ENCODE assay signal across 21 cellular contexts in the genomic region with DNA sequence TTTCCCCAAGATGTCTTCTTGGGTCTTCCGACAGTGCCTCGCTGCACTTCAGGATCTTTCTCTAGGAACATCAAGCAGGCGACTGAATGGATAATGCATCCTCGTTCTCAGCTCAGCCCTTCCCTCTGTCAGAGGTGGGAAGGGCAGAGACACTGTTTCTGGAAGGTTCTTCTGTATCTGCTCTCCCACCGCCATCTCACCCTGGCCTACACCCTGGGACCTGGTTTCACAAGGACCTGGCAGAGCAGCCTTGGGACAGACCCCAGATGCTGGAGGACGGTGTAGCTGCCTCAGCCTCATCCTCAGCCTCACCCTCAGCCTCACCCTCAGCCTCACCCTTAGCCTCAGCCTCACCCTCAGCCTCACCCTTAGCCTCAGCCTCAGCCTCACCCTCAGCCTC.
"Had no signal": no experiment of that assay in that cellular context is flagged by ENCODE, and none has a peak within 500 bp of the region (broad histone marks: within the 10 kb centered on the region; RNA-seq: fewer than 3 reads in every experiment).

No MANE protein-coding gene starts in this region.

- H3K4me1 ChIP-seq: adrenal gland, Peyer's patch had no signal

- H3K9me3 ChIP-seq: adrenal gland, MG63, Peyer's patch had no signal

- DNase-seq: activated CD4-positive, alpha-beta T cell treated with anti-CD3 and anti-CD28 coated beads for 4 hours; activated CD8-positive, alpha-beta T cell treated with anti-CD3 and anti-CD28 coated beads, Interleukin-2, amount 10 ng/mL, durations not matched to agents 7 days and 5 days; activated gamma-delta T cell; activated naive CD4-positive, alpha-beta T cell treated with anti-CD3 and anti-CD28 coated beads for 36 hours; activated T-cell treated with anti-CD3 and anti-CD28 coated beads, Interleukin-2, amount 50 U/mL, for 24 hours; adrenal gland; anterior cingulate cortex; MG63; MV-4-11; NCI-H1092 treated with DMSO at 0.1 percent for 48 hours; NCI-H1417 treated with DMSO at 0.1 percent for 48 hours; NCI-H1694; NCI-H2081; NCI-H524; SIG-M5; T-cell; WERI-Rb-1 had no signal

- H3K27ac ChIP-seq: adrenal gland, KMS-11, Peyer's patch, WERI-Rb-1 had no signal

- H3K27me3 ChIP-seq: adrenal gland, MG63, Peyer's patch had no signal

- H3K4me3 ChIP-seq: adrenal gland, MG63, Peyer's patch had no signal

- H3K27ac Mint-ChIP-seq: activated naive CD4-positive, alpha-beta T cell treated with anti-CD3 and anti-CD28 coated beads for 36 hours; activated naive CD8-positive, alpha-beta T cell; activated T-cell treated with anti-CD3 and anti-CD28 coated beads, Interleukin-2, amount 50 U/mL, for 24 hours; activated T-helper 1 cell treated with anti-CD3 and anti-CD28 coated beads, Interleukin-12 subunit alpha, Interleukin-12 subunit beta, Interleukin-2, Interleukin-4 antibody, amounts not matched to agents 30 ng/mL and 10 ng/mL and 1 ng/mL, durations not matched to agents 14 hours and 24 hours and 36 hours; T-cell had no signal

- H3K36me3 ChIP-seq: adrenal gland, MG63, Peyer's patch, WERI-Rb-1 had no signal

- H3K36me3 Mint-ChIP-seq: activated naive CD8-positive, alpha-beta T cell; T-cell had no signal

- H3K9me3 Mint-ChIP-seq: activated naive CD4-positive, alpha-beta T cell treated with anti-CD3 and anti-CD28 coated beads for 36 hours; activated T-cell treated with anti-CD3 and anti-CD28 coated beads, Interleukin-2, amount 50 U/mL, for 24 hours; activated T-helper 1 cell treated with anti-CD3 and anti-CD28 coated beads, Interleukin-12 subunit alpha, Interleukin-12 subunit beta, Interleukin-2, Interleukin-4 antibody, amounts not matched to agents 30 ng/mL and 10 ng/mL and 1 ng/mL, durations not matched to agents 14 hours and 24 hours and 36 hours; T-cell had no signal

- H3K4me3 Mint-ChIP-seq: activated CD8-positive, alpha-beta T cell treated with anti-CD3 and anti-CD28 coated beads, Interleukin-2, amount 10 ng/mL, durations not matched to agents 7 days and 5 days; activated naive CD4-positive, alpha-beta T cell treated with anti-CD3 and anti-CD28 coated beads for 36 hours; activated naive CD8-positive, alpha-beta T cell; activated T-cell treated with anti-CD3 and anti-CD28 coated beads, Interleukin-2, amount 50 U/mL, for 24 hours; activated T-helper 1 cell treated with anti-CD3 and anti-CD28 coated beads, Interleukin-12 subunit alpha, Interleukin-12 subunit beta, Interleukin-2, Interleukin-4 antibody, amounts not matched to agents 30 ng/mL and 10 ng/mL and 1 ng/mL, durations not matched to agents 14 hours and 24 hours and 36 hours; T-cell had no signal

- ATAC-seq: activated CD8-positive, alpha-beta T cell treated with anti-CD3 and anti-CD28 coated beads, Interleukin-2, amount 10 ng/mL, durations not matched to agents 7 days and 5 days; T-cell had no signal

- H3K27me3 Mint-ChIP-seq: activated naive CD8-positive, alpha-beta T cell; activated T-cell treated with anti-CD3 and anti-CD28 coated beads, Interleukin-2, amount 50 U/mL, for 24 hours had no signal

- H3K9ac ChIP-seq: KMS-11 had no signal

- H3K4me2 ChIP-seq: KMS-11 had no signal
